1 cellular context compared by ENCODE assay signal in the genomic region with DNA sequence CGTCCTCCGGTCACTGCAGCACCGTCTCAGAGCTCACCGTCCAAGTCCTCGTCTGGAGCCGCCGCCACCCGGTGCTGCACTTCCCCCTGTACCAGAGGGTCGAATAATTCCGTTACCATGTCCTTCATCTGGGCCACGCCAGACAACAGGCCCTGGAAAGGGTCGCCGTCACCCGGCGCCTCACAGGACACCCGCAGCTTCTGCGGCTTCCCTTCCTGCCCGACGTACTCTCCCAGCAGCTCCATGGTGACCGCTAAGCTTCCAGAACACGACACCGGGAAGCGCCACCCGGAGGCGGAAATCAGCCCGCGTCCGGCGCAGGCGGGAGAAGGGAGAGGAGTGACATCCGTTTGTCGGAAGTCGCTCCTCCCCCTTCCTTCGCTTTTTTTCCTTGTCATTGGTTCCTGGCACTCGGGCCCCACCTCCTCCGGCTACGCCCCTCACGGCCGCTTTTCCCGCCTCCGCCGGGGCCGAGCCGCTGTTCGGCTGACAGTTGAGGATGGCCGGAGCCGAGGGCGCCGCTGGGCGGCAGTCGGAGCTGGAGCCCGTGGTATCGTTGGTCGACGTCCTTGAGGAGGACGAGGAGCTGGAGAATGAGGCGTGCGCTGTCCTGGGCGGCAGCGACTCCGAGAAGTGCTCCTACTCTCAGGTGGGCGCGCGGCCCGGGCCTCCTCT.
TF ChIP-seq lines count a peak whose summit lies in the region.

A gene with protein sequence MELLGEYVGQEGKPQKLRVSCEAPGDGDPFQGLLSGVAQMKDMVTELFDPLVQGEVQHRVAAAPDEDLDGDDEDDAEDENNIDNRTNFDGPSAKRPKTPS (minus strand): TSS at position 273 of the 675 bp plus-strand sequence. CDS start 28 bp downstream, at position 245.
A gene with protein sequence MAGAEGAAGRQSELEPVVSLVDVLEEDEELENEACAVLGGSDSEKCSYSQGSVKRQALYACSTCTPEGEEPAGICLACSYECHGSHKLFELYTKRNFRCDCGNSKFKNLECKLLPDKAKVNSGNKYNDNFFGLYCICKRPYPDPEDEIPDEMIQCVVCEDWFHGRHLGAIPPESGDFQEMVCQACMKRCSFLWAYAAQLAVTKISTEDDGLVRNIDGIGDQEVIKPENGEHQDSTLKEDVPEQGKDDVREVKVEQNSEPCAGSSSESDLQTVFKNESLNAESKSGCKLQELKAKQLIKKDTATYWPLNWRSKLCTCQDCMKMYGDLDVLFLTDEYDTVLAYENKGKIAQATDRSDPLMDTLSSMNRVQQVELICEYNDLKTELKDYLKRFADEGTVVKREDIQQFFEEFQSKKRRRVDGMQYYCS (plus strand): TSS at position 464 of the 675 bp plus-strand sequence. CDS start 36 bp downstream, at position 500.

TF ChIP-seq in HepG2, 621 proteins besides CTCF, POLR2A, EP300 and RAD21 (continued from another document):
- TF ChIP-seq, protein P1, sequence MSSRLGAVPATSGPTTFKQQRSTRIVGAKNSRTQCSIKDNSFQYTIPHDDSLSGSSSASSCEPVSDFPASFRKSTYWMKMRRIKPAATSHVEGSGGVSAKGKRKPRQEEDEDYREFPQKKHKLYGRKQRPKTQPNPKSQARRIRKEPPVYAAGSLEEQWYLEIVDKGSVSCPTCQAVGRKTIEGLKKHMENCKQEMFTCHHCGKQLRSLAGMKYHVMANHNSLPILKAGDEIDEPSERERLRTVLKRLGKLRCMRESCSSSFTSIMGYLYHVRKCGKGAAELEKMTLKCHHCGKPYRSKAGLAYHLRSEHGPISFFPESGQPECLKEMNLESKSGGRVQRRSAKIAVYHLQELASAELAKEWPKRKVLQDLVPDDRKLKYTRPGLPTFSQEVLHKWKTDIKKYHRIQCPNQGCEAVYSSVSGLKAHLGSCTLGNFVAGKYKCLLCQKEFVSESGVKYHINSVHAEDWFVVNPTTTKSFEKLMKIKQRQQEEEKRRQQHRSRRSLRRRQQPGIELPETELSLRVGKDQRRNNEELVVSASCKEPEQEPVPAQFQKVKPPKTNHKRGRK (CRISPR knock-in tag; IDR thresholded peaks at IDR 0.05): no peak
- TF ChIP-seq KLF11 (CRISPR knock-in tag; IDR thresholded peaks at IDR 0.05) (peak; percentile 71; the same call in 1 of the 2 replicates), ETV6 (CRISPR knock-in tag; conservative IDR thresholded peaks at IDR 0.05) (peak; percentile 43; the same call in 1 of the 2 replicates), PRPF4 (IDR thresholded peaks at IDR 0.05; ENCODE audit: low read depth, low read length, poor library complexity, severe bottlenecking) (no peak), NCOA5 (CRISPR knock-in tag; IDR thresholded peaks at IDR 0.05) (no peak), NR1H2 (CRISPR knock-in tag; IDR thresholded peaks at IDR 0.05; ENCODE audit: borderline replicate concordance, low read depth) (no peak; the same call in 1 of the 2 replicates), REPIN1 (CRISPR knock-in tag; IDR thresholded peaks at IDR 0.05; ENCODE audit: borderline replicate concordance, low read depth) (peak; percentile 78), GFI1 (CRISPR knock-in tag; IDR thresholded peaks at IDR 0.05; ENCODE audit: borderline replicate concordance) (no peak; the same call in 1 of the 2 replicates), PAX8 (CRISPR knock-in tag; IDR thresholded peaks at IDR 0.05; ENCODE audit: borderline replicate concordance) (no peak), YEATS4 (CRISPR knock-in tag; IDR thresholded peaks at IDR 0.05; ENCODE audit: borderline replicate concordance) (peak; percentile 78), GZF1 (CRISPR knock-in tag; IDR thresholded peaks at IDR 0.05) (peak; percentile 65; the same call in 1 of the 2 replicates), DNMT3B (CRISPR knock-in tag; conservative IDR thresholded peaks at IDR 0.05) (0 out of 2 replicates have a peak, but pooled peaks have one; percentile 9), ARID2 (CRISPR knock-in tag; IDR thresholded peaks at IDR 0.05; ENCODE audit: borderline replicate concordance) (no peak; the same call in 1 of the 2 replicates), ZNF34 (CRISPR knock-in tag; IDR thresholded peaks at IDR 0.05; ENCODE audit: borderline replicate concordance) (no peak), MLLT10 (CRISPR knock-in tag; IDR thresholded peaks at IDR 0.05) (no peak), DNMT1 (CRISPR knock-in tag; IDR thresholded peaks at IDR 0.05) (no peak), RAD51 (IDR thresholded peaks at IDR 0.05; ENCODE audit: borderline replicate concordance) (no peak), CHD4 (IDR thresholded peaks at IDR 0.05; ENCODE audit: borderline replicate concordance, low read length) (no peak), NFYC (CRISPR knock-in tag; IDR thresholded peaks at IDR 0.05) (peak; percentile 82), ZNF510 (CRISPR knock-in tag; IDR thresholded peaks at IDR 0.05; ENCODE audit: low read depth) (no peak), ZNF251 (CRISPR knock-in tag; IDR thresholded peaks at IDR 0.05) (no peak), ZNF746 (CRISPR knock-in tag; IDR thresholded peaks at IDR 0.05) (peak; percentile 27; the same call in 1 of the 2 replicates), NPAS2 (CRISPR knock-in tag; IDR thresholded peaks at IDR 0.05; ENCODE audit: borderline replicate concordance) (no peak), ZBTB42 (CRISPR knock-in tag; IDR thresholded peaks at IDR 0.05) (no peak), NFIC (IDR thresholded peaks at IDR 0.05; ENCODE audit: low read length) (no peak)
- TF ChIP-seq, protein P2, sequence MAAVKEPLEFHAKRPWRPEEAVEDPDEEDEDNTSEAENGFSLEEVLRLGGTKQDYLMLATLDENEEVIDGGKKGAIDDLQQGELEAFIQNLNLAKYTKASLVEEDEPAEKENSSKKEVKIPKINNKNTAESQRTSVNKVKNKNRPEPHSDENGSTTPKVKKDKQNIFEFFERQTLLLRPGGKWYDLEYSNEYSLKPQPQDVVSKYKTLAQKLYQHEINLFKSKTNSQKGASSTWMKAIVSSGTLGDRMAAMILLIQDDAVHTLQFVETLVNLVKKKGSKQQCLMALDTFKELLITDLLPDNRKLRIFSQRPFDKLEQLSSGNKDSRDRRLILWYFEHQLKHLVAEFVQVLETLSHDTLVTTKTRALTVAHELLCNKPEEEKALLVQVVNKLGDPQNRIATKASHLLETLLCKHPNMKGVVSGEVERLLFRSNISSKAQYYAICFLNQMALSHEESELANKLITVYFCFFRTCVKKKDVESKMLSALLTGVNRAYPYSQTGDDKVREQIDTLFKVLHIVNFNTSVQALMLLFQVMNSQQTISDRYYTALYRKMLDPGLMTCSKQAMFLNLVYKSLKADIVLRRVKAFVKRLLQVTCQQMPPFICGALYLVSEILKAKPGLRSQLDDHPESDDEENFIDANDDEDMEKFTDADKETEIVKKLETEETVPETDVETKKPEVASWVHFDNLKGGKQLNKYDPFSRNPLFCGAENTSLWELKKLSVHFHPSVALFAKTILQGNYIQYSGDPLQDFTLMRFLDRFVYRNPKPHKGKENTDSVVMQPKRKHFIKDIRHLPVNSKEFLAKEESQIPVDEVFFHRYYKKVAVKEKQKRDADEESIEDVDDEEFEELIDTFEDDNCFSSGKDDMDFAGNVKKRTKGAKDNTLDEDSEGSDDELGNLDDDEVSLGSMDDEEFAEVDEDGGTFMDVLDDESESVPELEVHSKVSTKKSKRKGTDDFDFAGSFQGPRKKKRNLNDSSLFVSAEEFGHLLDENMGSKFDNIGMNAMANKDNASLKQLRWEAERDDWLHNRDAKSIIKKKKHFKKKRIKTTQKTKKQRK (IDR thresholded peaks at IDR 0.05; ENCODE audit: low read length): no peak
- TF ChIP-seq, protein P3, sequence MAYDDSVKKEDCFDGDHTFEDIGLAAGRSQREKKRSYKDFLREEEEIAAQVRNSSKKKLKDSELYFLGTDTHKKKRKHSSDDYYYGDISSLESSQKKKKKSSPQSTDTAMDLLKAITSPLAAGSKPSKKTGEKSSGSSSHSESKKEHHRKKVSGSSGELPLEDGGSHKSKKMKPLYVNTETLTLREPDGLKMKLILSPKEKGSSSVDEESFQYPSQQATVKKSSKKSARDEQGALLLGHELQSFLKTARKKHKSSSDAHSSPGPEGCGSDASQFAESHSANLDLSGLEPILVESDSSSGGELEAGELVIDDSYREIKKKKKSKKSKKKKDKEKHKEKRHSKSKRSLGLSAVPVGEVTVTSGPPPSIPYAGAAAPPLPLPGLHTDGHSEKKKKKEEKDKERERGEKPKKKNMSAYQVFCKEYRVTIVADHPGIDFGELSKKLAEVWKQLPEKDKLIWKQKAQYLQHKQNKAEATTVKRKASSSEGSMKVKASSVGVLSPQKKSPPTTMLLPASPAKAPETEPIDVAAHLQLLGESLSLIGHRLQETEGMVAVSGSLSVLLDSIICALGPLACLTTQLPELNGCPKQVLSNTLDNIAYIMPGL (CRISPR knock-in tag; IDR thresholded peaks at IDR 0.05; ENCODE audit: borderline replicate concordance in 1 of 2, low read depth in 1 of 2): peak; percentile 75 to 86
- TF ChIP-seq, protein P4, sequence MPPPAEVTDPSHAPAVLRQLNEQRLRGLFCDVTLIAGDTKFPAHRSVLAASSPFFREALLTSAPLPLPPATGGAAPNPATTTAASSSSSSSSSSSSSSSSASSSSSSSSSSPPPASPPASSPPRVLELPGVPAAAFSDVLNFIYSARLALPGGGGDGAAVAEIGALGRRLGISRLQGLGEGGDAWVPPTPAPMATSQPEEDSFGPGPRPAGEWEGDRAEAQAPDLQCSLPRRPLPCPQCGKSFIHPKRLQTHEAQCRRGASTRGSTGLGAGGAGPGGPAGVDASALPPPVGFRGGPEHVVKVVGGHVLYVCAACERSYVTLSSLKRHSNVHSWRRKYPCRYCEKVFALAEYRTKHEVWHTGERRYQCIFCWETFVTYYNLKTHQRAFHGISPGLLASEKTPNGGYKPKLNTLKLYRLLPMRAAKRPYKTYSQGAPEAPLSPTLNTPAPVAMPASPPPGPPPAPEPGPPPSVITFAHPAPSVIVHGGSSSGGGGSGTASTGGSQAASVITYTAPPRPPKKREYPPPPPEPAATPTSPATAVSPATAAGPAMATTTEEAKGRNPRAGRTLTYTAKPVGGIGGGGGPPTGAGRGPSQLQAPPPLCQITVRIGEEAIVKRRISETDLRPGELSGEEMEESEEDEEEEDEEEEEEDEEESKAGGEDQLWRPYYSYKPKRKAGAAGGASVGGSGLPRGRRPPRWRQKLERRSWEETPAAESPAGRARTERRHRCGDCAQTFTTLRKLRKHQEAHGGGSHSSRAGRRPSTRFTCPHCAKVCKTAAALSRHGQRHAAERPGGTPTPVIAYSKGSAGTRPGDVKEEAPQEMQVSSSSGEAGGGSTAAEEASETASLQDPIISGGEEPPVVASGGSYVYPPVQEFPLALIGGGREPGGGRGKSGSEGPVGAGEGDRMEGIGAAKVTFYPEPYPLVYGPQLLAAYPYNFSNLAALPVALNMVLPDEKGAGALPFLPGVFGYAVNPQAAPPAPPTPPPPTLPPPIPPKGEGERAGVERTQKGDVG (CRISPR knock-in tag; IDR thresholded peaks at IDR 0.05; ENCODE audit: borderline replicate concordance): peak; percentile 86; the same call in 1 of the 2 replicates
- TF ChIP-seq, protein P5, sequence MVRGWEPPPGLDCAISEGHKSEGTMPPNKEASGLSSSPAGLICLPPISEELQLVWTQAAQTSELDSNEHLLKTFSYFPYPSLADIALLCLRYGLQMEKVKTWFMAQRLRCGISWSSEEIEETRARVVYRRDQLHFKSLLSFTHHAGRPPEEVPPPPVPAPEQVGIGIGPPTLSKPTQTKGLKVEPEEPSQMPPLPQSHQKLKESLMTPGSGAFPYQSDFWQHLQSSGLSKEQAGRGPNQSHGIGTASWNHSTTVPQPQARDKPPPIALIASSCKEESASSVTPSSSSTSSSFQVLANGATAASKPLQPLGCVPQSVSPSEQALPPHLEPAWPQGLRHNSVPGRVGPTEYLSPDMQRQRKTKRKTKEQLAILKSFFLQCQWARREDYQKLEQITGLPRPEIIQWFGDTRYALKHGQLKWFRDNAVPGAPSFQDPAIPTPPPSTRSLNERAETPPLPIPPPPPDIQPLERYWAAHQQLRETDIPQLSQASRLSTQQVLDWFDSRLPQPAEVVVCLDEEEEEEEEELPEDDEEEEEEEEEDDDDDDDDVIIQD (CRISPR knock-in tag; IDR thresholded peaks at IDR 0.05; ENCODE audit: low read depth): peak; percentile 52; the same call in 1 of the 2 replicates
- TF ChIP-seq, protein P6, sequence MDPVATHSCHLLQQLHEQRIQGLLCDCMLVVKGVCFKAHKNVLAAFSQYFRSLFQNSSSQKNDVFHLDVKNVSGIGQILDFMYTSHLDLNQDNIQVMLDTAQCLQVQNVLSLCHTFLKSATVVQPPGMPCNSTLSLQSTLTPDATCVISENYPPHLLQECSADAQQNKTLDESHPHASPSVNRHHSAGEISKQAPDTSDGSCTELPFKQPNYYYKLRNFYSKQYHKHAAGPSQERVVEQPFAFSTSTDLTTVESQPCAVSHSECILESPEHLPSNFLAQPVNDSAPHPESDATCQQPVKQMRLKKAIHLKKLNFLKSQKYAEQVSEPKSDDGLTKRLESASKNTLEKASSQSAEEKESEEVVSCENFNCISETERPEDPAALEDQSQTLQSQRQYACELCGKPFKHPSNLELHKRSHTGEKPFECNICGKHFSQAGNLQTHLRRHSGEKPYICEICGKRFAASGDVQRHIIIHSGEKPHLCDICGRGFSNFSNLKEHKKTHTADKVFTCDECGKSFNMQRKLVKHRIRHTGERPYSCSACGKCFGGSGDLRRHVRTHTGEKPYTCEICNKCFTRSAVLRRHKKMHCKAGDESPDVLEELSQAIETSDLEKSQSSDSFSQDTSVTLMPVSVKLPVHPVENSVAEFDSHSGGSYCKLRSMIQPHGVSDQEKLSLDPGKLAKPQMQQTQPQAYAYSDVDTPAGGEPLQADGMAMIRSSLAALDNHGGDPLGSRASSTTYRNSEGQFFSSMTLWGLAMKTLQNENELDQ (CRISPR knock-in tag; IDR thresholded peaks at IDR 0.05; ENCODE audit: borderline replicate concordance): no peak
- TF ChIP-seq, protein P7, sequence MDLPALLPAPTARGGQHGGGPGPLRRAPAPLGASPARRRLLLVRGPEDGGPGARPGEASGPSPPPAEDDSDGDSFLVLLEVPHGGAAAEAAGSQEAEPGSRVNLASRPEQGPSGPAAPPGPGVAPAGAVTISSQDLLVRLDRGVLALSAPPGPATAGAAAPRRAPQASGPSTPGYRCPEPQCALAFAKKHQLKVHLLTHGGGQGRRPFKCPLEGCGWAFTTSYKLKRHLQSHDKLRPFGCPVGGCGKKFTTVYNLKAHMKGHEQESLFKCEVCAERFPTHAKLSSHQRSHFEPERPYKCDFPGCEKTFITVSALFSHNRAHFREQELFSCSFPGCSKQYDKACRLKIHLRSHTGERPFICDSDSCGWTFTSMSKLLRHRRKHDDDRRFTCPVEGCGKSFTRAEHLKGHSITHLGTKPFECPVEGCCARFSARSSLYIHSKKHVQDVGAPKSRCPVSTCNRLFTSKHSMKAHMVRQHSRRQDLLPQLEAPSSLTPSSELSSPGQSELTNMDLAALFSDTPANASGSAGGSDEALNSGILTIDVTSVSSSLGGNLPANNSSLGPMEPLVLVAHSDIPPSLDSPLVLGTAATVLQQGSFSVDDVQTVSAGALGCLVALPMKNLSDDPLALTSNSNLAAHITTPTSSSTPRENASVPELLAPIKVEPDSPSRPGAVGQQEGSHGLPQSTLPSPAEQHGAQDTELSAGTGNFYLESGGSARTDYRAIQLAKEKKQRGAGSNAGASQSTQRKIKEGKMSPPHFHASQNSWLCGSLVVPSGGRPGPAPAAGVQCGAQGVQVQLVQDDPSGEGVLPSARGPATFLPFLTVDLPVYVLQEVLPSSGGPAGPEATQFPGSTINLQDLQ (CRISPR knock-in tag; IDR thresholded peaks at IDR 0.05): no peak
